In the genomic region with DNA sequence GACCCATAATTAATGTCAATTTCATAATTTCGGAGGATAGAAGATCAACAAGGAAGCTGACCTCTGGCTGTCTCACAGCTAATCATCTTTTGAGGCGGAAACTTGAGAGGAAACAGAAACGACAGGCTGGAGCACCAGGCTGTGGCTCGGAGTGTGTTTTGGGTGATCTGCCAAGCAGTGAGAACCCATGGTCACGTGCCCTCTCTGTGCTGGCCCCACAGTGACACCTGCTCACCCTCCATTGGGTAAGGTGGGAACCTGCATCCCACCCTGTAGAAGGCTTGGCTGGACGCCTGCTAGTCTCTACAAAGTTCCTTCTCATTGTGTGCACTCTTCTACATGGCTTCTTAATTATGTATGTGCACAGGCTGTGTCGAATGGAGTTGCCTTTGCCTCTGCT, we compare ENCODE assay signal across 28 cellular contexts.
"Had no signal": no experiment of that assay in that cellular context is flagged by ENCODE, and none has a peak within 500 bp of the region (broad histone marks: within the 10 kb centered on the region; RNA-seq: fewer than 3 reads in every experiment).

No MANE protein-coding gene starts in this region.

- H3K36me3 ChIP-seq: gastroesophageal sphincter, left ventricle myocardium inferior, neural progenitor cell, suprapubic skin, tibial artery had no signal

- H3K27me3 ChIP-seq: gastroesophageal sphincter, neural progenitor cell, suprapubic skin, tibial artery had no signal

- ATAC-seq: effector memory CD8-positive, alpha-beta T cell; gastroesophageal sphincter; natural killer cell; right cardiac atrium; stimulated activated naive B cell treated with anti-CD40 and anti-IgM and Interleukin-4, amounts not matched to agents 10 μg/mL and 1 μg/mL and 100 μg/mL, for 72 hours had no signal

- H3K27ac ChIP-seq: gastroesophageal sphincter, left ventricle myocardium inferior, neural progenitor cell, suprapubic skin, tibial artery had no signal

- H3K4me3 ChIP-seq: gastroesophageal sphincter, left ventricle myocardium inferior, lung, neural progenitor cell, suprapubic skin, tibial artery had no signal

- DNase-seq: activated CD4-positive, alpha-beta memory T cell treated with anti-CD3 and anti-CD28 coated beads for 36 hours; activated CD4-positive, alpha-beta T cell treated with anti-CD3 and anti-CD28 coated beads, Interleukin-2, amount 10 ng/mL, durations not matched to agents 24 days and 14 days; activated CD4-positive, CD25-positive, alpha-beta regulatory T cell treated with anti-CD3 and anti-CD28 coated beads, Interleukin-2, amount 50 U/mL, for 72 hours; activated CD8-positive, alpha-beta memory T cell treated with anti-CD3 and anti-CD28 coated beads, Interleukin-2, amount 50 U/mL, for 4 hours; activated gamma-delta T cell; activated naive CD4-positive, alpha-beta T cell treated with anti-CD3 and anti-CD28 coated beads, Interleukin-2, amount 10 ng/mL, durations not matched to agents 7 days and 5 days; activated T-cell treated with anti-CD3 and anti-CD28 coated beads, Interleukin-2, amount 50 U/mL, for 1 hour; amniotic stem cell; caudate nucleus; cortex of kidney; effector memory CD8-positive, alpha-beta T cell; erythroblast; head of caudate nucleus; hypothalamus; immature natural killer cell; left ventricle myocardium inferior; mesendoderm; natural killer cell; right cardiac atrium; stimulated activated CD4-positive, alpha-beta T cell treated with anti-CD3 and anti-CD28 coated beads, Interleukin-15, amount 100 ng/mL, for 24 hours; stimulated activated CD4-positive, alpha-beta T cell treated with anti-CD3 and anti-CD28 coated beads, Interleukin-2, amount 100 ng/mL, for 24 hours; stimulated activated naive B cell treated with anti-CD40 and anti-IgM and Interleukin-4, amounts not matched to agents 10 μg/mL and 1 μg/mL and 100 μg/mL, for 72 hours; T-helper 9 cell; tibial artery had no signal

- H3K9me3 ChIP-seq: gastroesophageal sphincter, left ventricle myocardium inferior, suprapubic skin, tibial artery had no signal

- H3K4me1 ChIP-seq: left ventricle myocardium inferior, suprapubic skin had no signal
